Comparison of ENCODE assay signal across 3 cellular contexts in the genomic region with DNA sequence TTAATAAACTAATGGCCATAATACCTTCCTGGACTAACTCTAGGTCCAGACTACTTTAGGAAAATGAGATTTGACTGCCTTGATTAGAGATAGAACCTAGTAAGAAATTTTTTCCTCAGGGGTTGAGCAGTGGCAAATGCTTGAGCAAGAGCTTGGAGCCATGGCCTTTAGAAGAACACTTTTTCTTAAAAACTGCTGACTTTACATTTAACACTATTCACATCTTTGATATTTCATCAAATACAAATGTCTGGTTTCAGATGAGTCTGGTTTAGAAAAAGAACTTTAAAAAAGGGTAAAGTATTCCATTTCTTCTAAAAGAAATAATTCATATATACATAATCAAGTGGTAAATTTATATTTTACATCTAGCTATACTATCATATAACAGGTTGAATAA.
TF ChIP-seq lines count a peak whose summit lies in the region.

No MANE protein-coding gene starts in this region.

TF ChIP-seq in HepG2, 621 proteins besides CTCF, POLR2A, EP300 and RAD21:
- TF ChIP-seq ZNF569 (CRISPR knock-in tag; IDR thresholded peaks at IDR 0.05; ENCODE audit: borderline replicate concordance) = no peak
- peak; percentile 90 for TF ChIP-seq MAFF (IDR thresholded peaks at IDR 0.05; ENCODE audit: low read depth, low read length)
- no peak for TF ChIP-seq ZNF530 (CRISPR knock-in tag; IDR thresholded peaks at IDR 0.05; ENCODE audit: low read depth)
- TF ChIP-seq ZNF549 (CRISPR knock-in tag; IDR thresholded peaks at IDR 0.05) = no peak
- TF ChIP-seq BRD4 (CRISPR knock-in tag; IDR thresholded peaks at IDR 0.05) = no peak
- TF ChIP-seq MAFK (conservative IDR thresholded peaks at IDR 0.05 in 1 of 2, IDR thresholded peaks at IDR 0.05 in 1 of 2; ENCODE audit: low read length in 2 of 2) = peak; percentile 90 to 94
- no peak for TF ChIP-seq KLF11 (CRISPR knock-in tag; IDR thresholded peaks at IDR 0.05)

TF ChIP-seq in K562, 482 proteins besides CTCF, POLR2A, EP300 and RAD21:
- TF ChIP-seq E2F5 (CRISPR knock-in tag; IDR thresholded peaks at IDR 0.05) = no peak
- no peak for TF ChIP-seq HDAC3 (IDR thresholded peaks at IDR 0.05; ENCODE audit: borderline replicate concordance, partially characterized antibody)
- peak; percentile 65 for TF ChIP-seq MAFG (tag; conservative IDR thresholded peaks at IDR 0.05)
- TF ChIP-seq MAFK (IDR thresholded peaks at IDR 0.05; ENCODE audit: low read length) = peak; percentile 77
- no peak for TF ChIP-seq HDAC6 (IDR thresholded peaks at IDR 0.05; ENCODE audit: low read depth, low read length)
- no peak for TF ChIP-seq TCF7 (IDR thresholded peaks at IDR 0.05; ENCODE audit: borderline replicate concordance)
- no peak for TF ChIP-seq POLR2AphosphoS2 (IDR thresholded peaks at IDR 0.05; ENCODE audit: low read length)
- no peak for TF ChIP-seq ZNF318 (IDR thresholded peaks at IDR 0.05; ENCODE audit: borderline replicate concordance in 1 of 2, low read depth in 1 of 2)
- peak; percentile 58; the same call in 1 of the 2 replicates for TF ChIP-seq C11orf30 (IDR thresholded peaks at IDR 0.05; ENCODE audit: low read depth)
- TF ChIP-seq MAFF (IDR thresholded peaks at IDR 0.05; ENCODE audit: low read length) = peak; percentile 78
- TF ChIP-seq ZNF316 (IDR thresholded peaks at IDR 0.05) = peak; percentile 84
- no peak for TF ChIP-seq L3MBTL2 (IDR thresholded peaks at IDR 0.05)
- no peak for TF ChIP-seq TCF3 (CRISPR knock-in tag; IDR thresholded peaks at IDR 0.05)
- no peak for TF ChIP-seq ZFP30 (CRISPR knock-in tag; IDR thresholded peaks at IDR 0.05; ENCODE audit: borderline replicate concordance)

TF ChIP-seq in H1, 55 proteins besides CTCF, POLR2A, EP300 and RAD21:
- TF ChIP-seq JUND (IDR thresholded peaks at IDR 0.05; ENCODE audit: low read length) = no peak
- TF ChIP-seq MAFK (IDR thresholded peaks at IDR 0.05; ENCODE audit: low read depth, low read length) = peak; percentile 60; the same call in 1 of the 2 replicates
